Comparison of ENCODE assay signal across 20 cellular contexts in the genomic region with DNA sequence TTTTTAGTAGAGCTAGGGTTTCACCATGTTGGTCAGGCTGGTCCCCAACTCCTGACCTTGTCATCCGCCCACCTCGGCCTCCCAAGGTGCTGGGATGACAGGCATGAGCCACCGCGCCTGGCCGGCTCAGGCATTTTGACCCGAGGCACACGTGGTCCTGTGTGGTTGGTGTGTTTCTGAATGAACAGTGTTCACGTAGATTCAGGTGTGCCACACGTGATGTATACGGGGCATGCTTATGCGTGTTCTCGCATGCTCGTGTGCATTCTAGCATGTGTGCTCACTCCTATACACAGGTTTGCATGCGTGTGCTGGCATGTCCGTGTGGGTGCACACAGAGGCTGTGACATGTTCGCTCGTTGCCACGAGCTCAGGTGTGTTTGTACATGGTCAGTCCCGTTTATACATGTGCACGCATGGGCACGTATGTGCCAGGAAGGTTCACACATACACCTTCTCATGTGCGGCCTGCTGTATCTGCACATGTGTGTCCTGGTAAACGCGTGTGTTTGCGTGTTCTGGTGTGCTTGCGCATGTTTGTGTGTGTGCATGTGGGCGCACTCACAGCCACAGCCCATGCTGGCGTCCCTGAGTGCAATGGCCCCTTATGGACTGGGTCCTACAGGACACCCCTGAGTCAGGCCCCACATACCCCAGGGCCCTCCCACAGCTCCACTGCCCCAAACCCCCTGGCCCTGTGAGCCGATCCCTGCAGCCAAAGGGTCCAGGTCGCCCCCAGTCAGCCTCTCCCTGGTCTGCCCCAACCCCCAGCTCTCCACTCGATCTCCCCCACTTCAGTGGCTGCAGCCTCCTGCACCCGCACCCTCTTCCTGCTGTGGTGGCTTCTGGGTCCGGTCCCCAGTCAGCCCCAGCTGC. TPM values are rescaled to one million over a fixed set of nuclear protein-coding genes. Genes with fewer than 3 reads are reported as not detected.
DNase-seq lines count a peak whose midpoint lies in the region; ATAC-seq, FAIRE-seq and TF ChIP-seq lines count a peak whose summit lies in the region.
"Had no signal": no experiment of that assay in that cellular context is flagged by ENCODE, and none has a peak within 500 bp of the region (broad histone marks: within the 10 kb centered on the region; RNA-seq: fewer than 3 reads in every experiment).

No MANE protein-coding gene starts in this region.

- H2BK12ac ChIP-seq in H1 (ENCODE audit: low read depth, low read length) = peak overlapping the region; percentile 98; the same call in 1 of the 2 replicates

- 77% methylated on average over 22 of the region's 33 CpGs for WGBS in HepG2 (ENCODE audit: low lambda C conversion rate)
- 48% methylated on average over 6 of the region's 33 CpGs for WGBS in right lobe of liver (ENCODE audit: insufficient coverage, low coverage, low lambda C conversion rate, missing lambda C conversion rate)
- WGBS in H1 (ENCODE audit: extremely low coverage in 1 of 2, insufficient coverage in 1 of 2, insufficient read length in 1 of 2, insufficient replicate concordance in 2 of 2, low coverage in 1 of 2, low lambda C conversion rate in 2 of 2, missing lambda C conversion rate in 1 of 2), 2 experiments = 79% methylated on average over 33 of the region's 33 CpGs; no CpG with 5 or more reads in 1 of the 2 experiments
- WGBS in small intestine, 3 donors = 76 to 82% (median 78%) methylated on average over 33 of the region's 33 CpGs

- POLR2A ChIA-PET in HepG2 (lab: Yijun Ruan, JAX) = interaction anchor here (0.5 to 1.8 kb wide), 2 partner anchors 16 to 68 kb away, joined by 3 to 5 read pairs; a partner anchor contains a TSS
- POLR2A ChIA-PET in H1 (lab: Charles Lee; ENCODE audit: partially characterized antibody) = interaction anchor here (0.8 to 2.3 kb wide), 5 partner anchors 9 to 92 kb away, joined by 3 to 6 read pairs (median 3); no protein-coding TSS in a partner anchor

- no peaks in the 10 kb centered on the region for H3K79me2 ChIP-seq in HepG2 (ENCODE audit: insufficient read depth, low read length)
- H3K79me2 ChIP-seq in KMS-11 (ENCODE audit: insufficient read depth, low read depth) = no peaks in the 10 kb centered on the region
- H3K79me2 ChIP-seq in H1 (ENCODE audit: control insufficient read depth in 1 of 2, insufficient read depth in 2 of 2, low read length in 2 of 2) = no peaks in the 10 kb centered on the region

- H3K23me2 ChIP-seq in H1 (ENCODE audit: low read depth, low read length) = peaks cover 14% of the 10 kb centered on the region

- H2BK120ac ChIP-seq in H1 (replicated peaks; ENCODE audit: low read depth, low read length) = no peak overlapping the region

- TF ChIP-seq RAD21 in HepG2 (CRISPR knock-in tag; IDR thresholded peaks at IDR 0.05) (no peak), H1 (IDR thresholded peaks at IDR 0.05 in 1 of 2, conservative IDR thresholded peaks at IDR 0.05 in 1 of 2; ENCODE audit: low read depth in 2 of 2, low read length in 2 of 2) (no peak)

- TF ChIP-seq POLR2A in HepG2 (IDR thresholded peaks at IDR 0.05; ENCODE audit: insufficient read depth in 1 of 2, low read depth in 2 of 2, low read length in 2 of 2) = no peak
- TF ChIP-seq POLR2A in right lobe of liver (IDR thresholded peaks at IDR 0.05) = no peak
- TF ChIP-seq POLR2A in H1 (IDR thresholded peaks at IDR 0.05; ENCODE audit: control extremely low read depth in 1 of 2, low read depth in 2 of 2, low read length in 2 of 2) = no peak

- TF ChIP-seq EP300 in HepG2 (IDR thresholded peaks at IDR 0.05; ENCODE audit: low read depth in 2 of 2, low read length in 2 of 2) (no peak), HepG2 (CRISPR knock-in tag; IDR thresholded peaks at IDR 0.05; ENCODE audit: borderline replicate concordance) (no peak), H1 (IDR thresholded peaks at IDR 0.05; ENCODE audit: borderline replicate concordance in 1 of 2, low read depth in 2 of 2, low read length in 2 of 2) (no peak)

- no TSS peak for BruUV-seq in HepG2 (replicated peaks; lab: Mats Ljungman, UMichigan)

- peak overlapping the region; percentile 94 for H3K4ac ChIP-seq in H1 (replicated peaks; ENCODE audit: insufficient read length, low read depth, low read length)

- H2BK5ac ChIP-seq in H1 (ENCODE audit: low read depth, low read length) = no peak overlapping the region; the same call in 1 of the 2 replicates

- H3K36me3 ChIP-seq in HepG2 (replicated peaks in 1 of 2; ENCODE audit: control insufficient read depth in 1 of 2, insufficient read depth in 2 of 2, low read length in 2 of 2) (no peaks in the 10 kb centered on the region), right lobe of liver (no peaks in the 10 kb centered on the region), KMS-11 (ENCODE audit: insufficient read depth) (no peaks in the 10 kb centered on the region), H1 (ENCODE audit: control insufficient read depth in 2 of 4, insufficient read depth in 4 of 4, low read length in 3 of 4) (no peaks in the 10 kb centered on the region), small intestine (ENCODE audit: control insufficient read depth in 2 of 2, insufficient read depth in 2 of 2, low read length in 2 of 2) (no peaks in the 10 kb centered on the region)
- H3K36me3 ChIP-seq: adrenal gland, heart left ventricle, thoracic aorta had no signal

- H3K4me2 ChIP-seq in HepG2 (ENCODE audit: low read depth, low read length) (peak overlapping the region; percentile 18; the same call in 1 of the 2 replicates), KMS-11 (no peak overlapping the region), H1 (ENCODE audit: insufficient read depth in 1 of 2, low read depth in 2 of 2, low read length in 2 of 2) (no peak overlapping the region; a peak in 1 of 4 replicates)

- intact Hi-C loops in HepG2 (cut with micrococcal nuclease; ENCODE audit: unreplicated experiment) = no loop called here
- intact Hi-C loops in right lobe of liver (cut with DNase I) = loop anchor here (5.0 to 10.0 kb wide), 3 partner anchors 94 to 126 kb away; no protein-coding TSS in a partner anchor

- no peak for FAIRE-seq in HepG2 (lab: Jason Lieb, UNC)
- no peak for FAIRE-seq in H1 (lab: Jason Lieb, UNC)
- FAIRE-seq in small intestine (lab: Jason Lieb, UNC) = no peak

- H3K14ac ChIP-seq in H1 (ENCODE audit: insufficient read length) = no peak overlapping the region

- 0 out of 2 replicates have a peak overlapping the region, but pooled peaks have one; percentile 80 for H2BK20ac ChIP-seq in H1 (ENCODE audit: low read length)

- H3K4me3 ChIP-seq in HepG2 (replicated peaks in 1 of 3; ENCODE audit: insufficient read depth in 1 of 3, low read depth in 2 of 3, low read length in 3 of 3) (no peak overlapping the region; a peak in 1 of 6 replicates), right lobe of liver (no peak overlapping the region), KMS-11 (IDR thresholded peaks at IDR 0.05; ENCODE audit: insufficient read depth, low read depth, low read length) (no peak overlapping the region), H1 (ENCODE audit: extremely low read depth in 1 of 4, insufficient read depth in 2 of 4, low read depth in 3 of 4, low read length in 4 of 4) (no peak overlapping the region), small intestine (ENCODE audit: low read depth in 1 of 2, low read length in 2 of 2) (no peak overlapping the region)
- H3K4me3 ChIP-seq: adrenal gland had no signal

- H4K20me1 ChIP-seq in HepG2 (ENCODE audit: insufficient read depth, low read length) (no peaks in the 10 kb centered on the region), KMS-11 (ENCODE audit: insufficient read depth) (no peaks in the 10 kb centered on the region), H1 (replicated peaks in 1 of 2; ENCODE audit: control insufficient read depth in 1 of 2, insufficient read depth in 2 of 2, low read length in 2 of 2) (peaks cover 0 to 6% of the 10 kb centered on the region in 2 experiments)

- CTCF ChIA-PET in HepG2 (lab: Yijun Ruan, JAX; ENCODE audit: low intra/inter-chr PET ratio, low total read pairs) (interaction anchor here (2.7 kb wide), 1 partner anchor 94 kb away, joined by 38 read pairs; no protein-coding TSS in a partner anchor), H1 (lab: Charles Lee; ENCODE audit: partially characterized antibody) (interaction anchor here (0.6 to 6.0 kb wide), 58 partner anchors 10 to 1628 kb away, joined by 3 to 59 read pairs (median 4); a partner anchor contains a TSS)

- peaks cover 24% of the 10 kb centered on the region for H3K4me1 Mint-ChIP-seq in stimulated activated memory B cell treated with anti-CD40 and anti-IgM and Interleukin-4, amounts not matched to agents 10 μg/mL and 1 μg/mL and 100 μg/mL, for 72 hours

- H2BK15ac ChIP-seq in H1 (ENCODE audit: low read length) = peak overlapping the region; percentile 97

- H3K18ac ChIP-seq in H1 (ENCODE audit: extremely low read depth, low read length) = peak overlapping the region; percentile 32; the same call in 1 of the 2 replicates

- no peak overlapping the region for H3K27ac ChIP-seq in HepG2 (ENCODE audit: extremely low read length, insufficient read depth, low read length)
- H3K27ac ChIP-seq in right lobe of liver = no peak overlapping the region
- no peak overlapping the region for H3K27ac ChIP-seq in KMS-11
- no peak overlapping the region for H3K27ac ChIP-seq in H1 (ENCODE audit: low read depth, low read length)
- no peak overlapping the region for H3K27ac ChIP-seq in small intestine (ENCODE audit: low read depth in 1 of 2, low read length in 1 of 2)
- H3K27ac ChIP-seq: adrenal gland, heart left ventricle, thoracic aorta had no signal

- H3K27ac Mint-ChIP-seq in stimulated activated memory B cell treated with anti-CD40 and anti-IgM and Interleukin-4, amounts not matched to agents 10 μg/mL and 1 μg/mL and 100 μg/mL, for 72 hours = no peak overlapping the region
- H3K27ac Mint-ChIP-seq: CD4-positive, CD25-positive, alpha-beta regulatory T cell had no signal

- H3K23ac ChIP-seq in H1 (ENCODE audit: insufficient read length) = no peak overlapping the region

- H4K8ac ChIP-seq in H1 (ENCODE audit: extremely low read depth, insufficient read depth, low read length) = 0 out of 2 replicates have a peak overlapping the region, but pooled peaks have one; percentile 43

- H3K4me1 ChIP-seq in HepG2 (ENCODE audit: insufficient read depth, low read length) = no peaks in the 10 kb centered on the region; the same call in 1 of the 2 replicates
- peaks cover 0 to 17% (median 2%) of the 10 kb centered on the region in 4 donors for H3K4me1 ChIP-seq in right lobe of liver
- peaks cover 13% of the 10 kb centered on the region for H3K4me1 ChIP-seq in KMS-11 (ENCODE audit: low read depth, poor library complexity, severe bottlenecking)
- H3K4me1 ChIP-seq in H1 (replicated peaks in 1 of 4; ENCODE audit: control insufficient read depth in 3 of 4, insufficient read depth in 4 of 4, low read length in 3 of 4) = peaks cover 0 to 16% (median 9%) of the 10 kb centered on the region in 4 experiments; a peak in 6 of 7 replicates
- no peaks in the 10 kb centered on the region for H3K4me1 ChIP-seq in small intestine (ENCODE audit: control insufficient read depth in 2 of 2, insufficient read depth in 1 of 2, low read depth in 1 of 2, low read length in 1 of 2)

- H3K79me1 ChIP-seq in H1 (ENCODE audit: low read depth, low read length) = no peaks in the 10 kb centered on the region

- in situ Hi-C loops in HepG2 (cut with HindIII; ENCODE audit: extremely low pct_ligation_motif_present, low pct_unique_long_range_greater_than_20kb) = loop anchor here (5.0 kb wide), 2 partner anchors 94 to 126 kb away; no protein-coding TSS in a partner anchor

- ATAC-seq in HepG2 (no peak; the same call in 2 of the 3 replicates), right lobe of liver (no peak), GM19023 (IDR thresholded peaks at IDR 0.05; ENCODE audit: unreplicated experiment) (no peak)
- no peak for ATAC-seq in stimulated activated memory B cell treated with anti-CD40 and anti-IgM and Interleukin-4, amounts not matched to agents 10 μg/mL and 1 μg/mL and 100 μg/mL, for 72 hours

- no peak for TF ChIP-seq CTCF in HepG2 (CRISPR knock-in tag; IDR thresholded peaks at IDR 0.05)
- no peak for TF ChIP-seq CTCF in right lobe of liver (IDR thresholded peaks at IDR 0.05)
- no peak for TF ChIP-seq CTCF in KMS-11 (conservative IDR thresholded peaks at IDR 0.05; ENCODE audit: low read depth, low read length)
- no peak for TF ChIP-seq CTCF in H1 (IDR thresholded peaks at IDR 0.05; ENCODE audit: control extremely low read depth in 1 of 3, insufficient read depth in 1 of 3, low read depth in 1 of 3, low read length in 3 of 3)

- no peak overlapping the region for H2AFZ ChIP-seq in HepG2 (ENCODE audit: low read length)
- H2AFZ ChIP-seq in KMS-11 (ENCODE audit: low read depth) = peak overlapping the region; percentile 66; the same call in 1 of the 2 replicates
- no peak overlapping the region for H2AFZ ChIP-seq in H1 (ENCODE audit: low read length)

- peak overlapping the region; percentile 14 for H4K91ac ChIP-seq in H1 (replicated peaks; ENCODE audit: insufficient read length, low read length)

- H3K9me3 Mint-ChIP-seq in stimulated activated memory B cell treated with anti-CD40 and anti-IgM and Interleukin-4, amounts not matched to agents 10 μg/mL and 1 μg/mL and 100 μg/mL, for 72 hours = no peaks in the 10 kb centered on the region

- H2AK5ac ChIP-seq in H1 (ENCODE audit: low read depth, low read length) = peak overlapping the region; percentile 89; the same call in 1 of the 2 replicates

- no peak overlapping the region for H4K5ac ChIP-seq in H1 (ENCODE audit: insufficient read length, low read depth, low read length)

- peaks cover 46% of the 10 kb centered on the region for H3K27me3 Mint-ChIP-seq in stimulated activated memory B cell treated with anti-CD40 and anti-IgM and Interleukin-4, amounts not matched to agents 10 μg/mL and 1 μg/mL and 100 μg/mL, for 72 hours

- H3K9ac ChIP-seq in HepG2 (ENCODE audit: insufficient read depth, low read depth, low read length) (no peak overlapping the region), KMS-11 (no peak overlapping the region), H1 (replicated peaks in 1 of 4; ENCODE audit: extremely low read depth in 1 of 4, low read depth in 3 of 4, low read length in 3 of 4) (no peak overlapping the region)

- H3K36me3 Mint-ChIP-seq in stimulated activated memory B cell treated with anti-CD40 and anti-IgM and Interleukin-4, amounts not matched to agents 10 μg/mL and 1 μg/mL and 100 μg/mL, for 72 hours = no peaks in the 10 kb centered on the region
- H3K36me3 Mint-ChIP-seq: brain had no signal

- H3K9me3 ChIP-seq in HepG2 (ENCODE audit: low read length) (no peaks in the 10 kb centered on the region), right lobe of liver (no peaks in the 10 kb centered on the region), H1 (ENCODE audit: insufficient read depth in 2 of 2, low read depth in 1 of 2, low read length in 1 of 2) (no peaks in the 10 kb centered on the region), small intestine (ENCODE audit: control insufficient read depth, low read depth) (no peaks in the 10 kb centered on the region)
- H3K9me3 ChIP-seq: adrenal gland, heart left ventricle, thoracic aorta had no signal

- DNase-seq in HepG2 (ENCODE audit: low spot score) (no peak), right lobe of liver (no peak), H1 (ENCODE audit: low read depth in 1 of 2, low spot score in 2 of 2) (no peak), small intestine (no peak), T-helper 2 cell (no peak)
- DNase-seq: activated CD4-positive, CD25-positive, alpha-beta regulatory T cell treated with anti-CD3 and anti-CD28 coated beads, Interleukin-2, amount 50 U/mL, for 72 hours; activated gamma-delta T cell; effector CD4-positive, alpha-beta T cell; heart left ventricle; left cardiac atrium; NCI-H1048; NCI-H187; Right ventricle myocardium superior had no signal

- peak overlapping the region; percentile 8 for H3K4me3 Mint-ChIP-seq in stimulated activated memory B cell treated with anti-CD40 and anti-IgM and Interleukin-4, amounts not matched to agents 10 μg/mL and 1 μg/mL and 100 μg/mL, for 72 hours
- H3K4me3 Mint-ChIP-seq: CD4-positive, CD25-positive, alpha-beta regulatory T cell had no signal

- no peak overlapping the region for H3K56ac ChIP-seq in H1 (replicated peaks; ENCODE audit: insufficient read length, low read depth, low read length)

- H3K27me3 ChIP-seq in HepG2 (ENCODE audit: control insufficient read depth in 1 of 2, insufficient read depth in 2 of 2, low read length in 2 of 2) (peaks cover 10 to 59% of the 10 kb centered on the region in 2 experiments), right lobe of liver (peaks cover 0 to 9% of the 10 kb centered on the region in 2 donors), KMS-11 (ENCODE audit: insufficient read depth, low read depth) (peaks cover 56% of the 10 kb centered on the region), H1 (replicated peaks in 1 of 4; ENCODE audit: control insufficient read depth in 3 of 4, extremely low read depth in 1 of 4, insufficient read depth in 3 of 4, low read length in 3 of 4) (peaks cover 32 to 86% (median 73%) of the 10 kb centered on the region in 4 experiments), small intestine (ENCODE audit: control insufficient read depth in 2 of 2, insufficient read depth in 2 of 2, low read length in 2 of 2) (peaks cover 0 to 36% of the 10 kb centered on the region in 2 donors)

RNA-seq across cellular contexts. Expression of a gene that starts 20.6 kb away (rescaled TPM):
- 38.0 and 53.2 TPM in 2 replicates for total RNA-seq in HepG2 (2016; rRNA removed; fragmentation: Illumina TruSeq; extraction: Trizol)
- 24.5 and 28.5 TPM in 2 replicates for total RNA-seq in HepG2 (2016; cell fraction: cytosol; rRNA removed; fragmentation: Illumina TruSeq; extraction: Trizol; ENCODE audit: low read depth)
- total RNA-seq in HepG2 (2016; cell fraction: insoluble cytoplasmic fraction; rRNA removed; fragmentation: Illumina TruSeq; extraction: Trizol) = 29.0 and 50.0 TPM in 2 replicates
- 81.6 and 83.0 TPM in 2 replicates for total RNA-seq in HepG2 (2016; cell fraction: membrane; rRNA removed; fragmentation: Illumina TruSeq; extraction: Trizol)
- 28.3 and 35.7 TPM in 2 replicates for total RNA-seq in HepG2 (2016; cell fraction: nucleus; rRNA removed; fragmentation: Illumina TruSeq; extraction: Trizol)
- polyA plus RNA-seq in HepG2 (2011; rRNA removed) = 51.4 and 52.0 TPM in 2 replicates
- polyA plus RNA-seq in HepG2 (2011; cell fraction: cytosol; rRNA removed) = 39.6 and 81.0 TPM in 2 replicates
- polyA plus RNA-seq in HepG2 (2011; cell fraction: nucleus; rRNA removed) = 168 and 260 TPM in 2 replicates
- polyA plus RNA-seq in HepG2 (2012) = 51.8 and 53.9 TPM in 2 replicates
- 65.0 and 68.6 TPM in 2 replicates for polyA plus RNA-seq in HepG2 (2016; cell fraction: cytosol; fragmentation: Illumina TruSeq; extraction: Trizol; ENCODE audit: low read depth)
- polyA plus RNA-seq in HepG2 (2016; cell fraction: insoluble cytoplasmic fraction; fragmentation: Illumina TruSeq; extraction: Trizol; ENCODE audit: low read depth) = 77.8 and 91.9 TPM in 2 replicates
- 123 and 140 TPM in 2 replicates for polyA plus RNA-seq in HepG2 (2016; cell fraction: membrane; fragmentation: Illumina TruSeq; extraction: Trizol; ENCODE audit: low read depth)
- polyA plus RNA-seq in HepG2 (2016; cell fraction: nucleus; fragmentation: Illumina TruSeq; extraction: Trizol; ENCODE audit: insufficient read depth, low read depth) = 119 and 120 TPM in 2 replicates
- 55.1 and 105 TPM in 2 replicates for polyA minus RNA-seq in HepG2 (2011; rRNA and poly(A)+ RNA removed; ENCODE audit: low replicate concordance)
- 44.3 and 47.1 TPM in 2 replicates for polyA minus RNA-seq in HepG2 (2011; cell fraction: cytosol; rRNA and poly(A)+ RNA removed)
- 17.8 and 22.5 TPM in 2 replicates for polyA minus RNA-seq in HepG2 (2011; cell fraction: nucleus; rRNA and poly(A)+ RNA removed)
- 10 to 100 TPM; 11.0 to 30.1 (median 15.9) TPM for total RNA-seq in right lobe of liver
- total RNA-seq in H1 (2021; fragmentation: NEBNext Ultra II Directional; extraction: Animal tissue kit (Norgen Biotek cat#: 25700)) = 340 and 348 TPM in 2 replicates
- 241 and 471 TPM in 2 replicates for polyA plus RNA-seq in H1 (2011; rRNA removed)
- polyA plus RNA-seq in H1 (2011; cell fraction: cytosol; rRNA removed) = 271 TPM
- polyA plus RNA-seq in H1 (2011; cell fraction: nucleus; rRNA removed) = 468 TPM
- polyA plus RNA-seq in H1 (2012, experiment 1 of 2) = 258 to 276 TPM (median 262 TPM) in 4 replicates
- 216 TPM for polyA plus RNA-seq in H1 (2012, experiment 2 of 2)
- polyA plus RNA-seq in H1 (2013, experiment 1 of 2) = 188 TPM
- polyA plus RNA-seq in H1 (2013, experiment 2 of 2) = 190 TPM
- polyA minus RNA-seq in H1 (2011; rRNA and poly(A)+ RNA removed) = 47.7 and 78.0 TPM in 2 replicates
- polyA minus RNA-seq in H1 (2011; cell fraction: cytosol; rRNA and poly(A)+ RNA removed) = 232 TPM
- 124 TPM for polyA minus RNA-seq in H1 (2011; cell fraction: nucleus; rRNA and poly(A)+ RNA removed)
- polyA plus RNA-seq in small intestine = 10 to 100 TPM; 43.2 to 58.7 (median 46.7) TPM
